ENCODE assay signal across 25 cellular contexts in the genomic region with DNA sequence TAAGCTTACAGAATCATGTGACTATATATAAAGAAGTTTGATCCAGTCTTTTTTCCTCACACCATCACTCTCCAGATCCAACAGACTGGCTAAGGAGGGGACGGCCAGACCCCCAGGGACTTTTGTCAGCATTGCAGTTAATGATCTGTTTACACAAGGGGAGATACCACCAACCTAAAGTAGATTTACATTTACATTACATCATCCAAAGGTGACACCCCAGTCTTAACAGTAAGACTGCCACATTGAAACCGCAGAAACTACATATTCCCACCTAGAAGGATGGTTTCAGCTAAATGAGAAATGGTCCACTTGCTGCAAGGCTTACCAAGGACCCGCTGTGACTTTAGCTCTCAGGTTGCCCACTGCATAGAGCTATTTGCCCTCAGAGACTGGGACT. TPM values are rescaled to one million over a fixed set of nuclear protein-coding genes. Genes with fewer than 3 reads are reported as not detected.
DNase-seq lines count a peak whose midpoint lies in the region; ATAC-seq, FAIRE-seq and TF ChIP-seq lines count a peak whose summit lies in the region.
"Had no signal": no experiment of that assay in that cellular context is flagged by ENCODE, and none has a peak within 500 bp of the region (broad histone marks: within the 10 kb centered on the region; RNA-seq: fewer than 3 reads in every experiment).

No MANE protein-coding gene starts in this region.

- no peaks in the 10 kb centered on the region for H3K9me2 ChIP-seq in Loucy (replicated peaks; ENCODE audit: low read depth, low read length)

- H3K4me1 ChIP-seq in HepG2 (ENCODE audit: insufficient read depth, low read length): peaks cover 32% of the 10 kb centered on the region
- H3K4me1 ChIP-seq in right lobe of liver: peaks cover 0 to 12% (median 2%) of the 10 kb centered on the region in 4 donors
- H3K4me1 ChIP-seq in Loucy (ENCODE audit: insufficient read depth, low read length, poor library complexity, severe bottlenecking): peaks cover 42% of the 10 kb centered on the region
- H3K4me1 ChIP-seq in gastroesophageal sphincter: peaks cover 2 to 69% (median 14%) of the 10 kb centered on the region in 3 donors

- no peaks in the 10 kb centered on the region for H3K36me3 Mint-ChIP-seq in type B pancreatic cell

- no peak overlapping the region for H3K4me3 ChIP-seq in HepG2 (replicated peaks in 1 of 3; ENCODE audit: insufficient read depth in 1 of 3, low read depth in 2 of 3, low read length in 3 of 3)
- H3K4me3 ChIP-seq in right lobe of liver: no peak overlapping the region
- H3K4me3 ChIP-seq in Loucy (ENCODE audit: low read length, poor library complexity, severe bottlenecking): peak overlapping the region; percentile 85
- no peak overlapping the region for H3K4me3 ChIP-seq in gastroesophageal sphincter
- H3K4me3 ChIP-seq: A549, MG63, PC-9 had no signal

- H2AFZ ChIP-seq in HepG2 (ENCODE audit: low read length) (no peak overlapping the region), Loucy (ENCODE audit: low read length) (no peak overlapping the region)
- H2AFZ ChIP-seq: PC-9 had no signal

- H3K27ac Mint-ChIP-seq in type B pancreatic cell: no peak overlapping the region
- H3K27ac Mint-ChIP-seq: B cell; CD4-positive, alpha-beta memory T cell had no signal

- POLR2A ChIA-PET in HepG2 (lab: Yijun Ruan, JAX): no interaction called here

- ATAC-seq in HepG2: no peak
- ATAC-seq in right lobe of liver: no peak
- no peak for ATAC-seq in gastroesophageal sphincter
- ATAC-seq: A549, HCT116 had no signal

- BruUV-seq in HepG2 (replicated peaks; lab: Mats Ljungman, UMichigan): no TSS peak

- H3K4me2 ChIP-seq in HepG2 (ENCODE audit: low read depth, low read length) (no peak overlapping the region), Loucy (ENCODE audit: low read depth, low read length, poor library complexity, severe bottlenecking) (peak overlapping the region; percentile 95)
- H3K4me2 ChIP-seq: A549, PC-9 had no signal

- H3K27ac ChIP-seq in HepG2 (ENCODE audit: extremely low read length, insufficient read depth, low read length) (no peak overlapping the region), right lobe of liver (no peak overlapping the region), caudate nucleus (ENCODE audit: low read depth, low read length) (peak overlapping the region; percentile 5), gastroesophageal sphincter (no peak overlapping the region)
- H3K27ac ChIP-seq: A549, PC-9 had no signal

- intact Hi-C loops in HepG2 (cut with micrococcal nuclease; ENCODE audit: unreplicated experiment): no loop called here
- intact Hi-C loops in right lobe of liver (cut with DNase I): no loop called here

- peaks cover 31% of the 10 kb centered on the region for H3K27me3 Mint-ChIP-seq in type B pancreatic cell
- H3K27me3 Mint-ChIP-seq: CD4-positive, alpha-beta memory T cell had no signal

- no peaks in the 10 kb centered on the region for H3K9me3 Mint-ChIP-seq in type B pancreatic cell

- no peak for TF ChIP-seq POLR2A in HepG2 (IDR thresholded peaks at IDR 0.05; ENCODE audit: insufficient read depth in 1 of 2, low read depth in 2 of 2, low read length in 2 of 2)
- no peak for TF ChIP-seq POLR2A in right lobe of liver (IDR thresholded peaks at IDR 0.05)
- no peak for TF ChIP-seq POLR2A in gastroesophageal sphincter (IDR thresholded peaks at IDR 0.05)

- TF ChIP-seq EP300 in HepG2 (IDR thresholded peaks at IDR 0.05; ENCODE audit: low read depth in 2 of 2, low read length in 2 of 2) (no peak), HepG2 (CRISPR knock-in tag; IDR thresholded peaks at IDR 0.05; ENCODE audit: borderline replicate concordance) (no peak), gastroesophageal sphincter (IDR thresholded peaks at IDR 0.05) (no peak)

- H3K4me1 Mint-ChIP-seq in type B pancreatic cell (ENCODE audit: unreplicated experiment): peaks cover 7% of the 10 kb centered on the region

- H3K9me3 ChIP-seq in HepG2 (ENCODE audit: low read length): no peaks in the 10 kb centered on the region
- no peaks in the 10 kb centered on the region for H3K9me3 ChIP-seq in right lobe of liver
- no peaks in the 10 kb centered on the region for H3K9me3 ChIP-seq in Loucy (ENCODE audit: insufficient read depth, low read depth, low read length)
- H3K9me3 ChIP-seq in gastroesophageal sphincter: no peaks in the 10 kb centered on the region
- H3K9me3 ChIP-seq: A549, MG63 had no signal

- no peak for TF ChIP-seq RAD21 in HepG2 (CRISPR knock-in tag; IDR thresholded peaks at IDR 0.05)

- no peaks in the 10 kb centered on the region for H3K36me3 ChIP-seq in HepG2 (replicated peaks in 1 of 2; ENCODE audit: control insufficient read depth in 1 of 2, insufficient read depth in 2 of 2, low read length in 2 of 2)
- H3K36me3 ChIP-seq in right lobe of liver: no peaks in the 10 kb centered on the region
- no peaks in the 10 kb centered on the region for H3K36me3 ChIP-seq in Loucy (ENCODE audit: insufficient read depth, low read length)
- H3K36me3 ChIP-seq in gastroesophageal sphincter: no peaks in the 10 kb centered on the region
- H3K36me3 ChIP-seq: MG63 had no signal

- WGBS in HepG2 (ENCODE audit: low lambda C conversion rate): 68% methylated on average over 3 of the region's 3 CpGs
- WGBS in right lobe of liver (ENCODE audit: insufficient coverage, low coverage, low lambda C conversion rate, missing lambda C conversion rate): 80% methylated on average over 2 of the region's 3 CpGs
- WGBS in gastroesophageal sphincter (ENCODE audit: low coverage in 1 of 2), 2 donors: 90 to 100% methylated on average over 2 to 3 of the region's 3 CpGs

- no peaks in the 10 kb centered on the region for H4K20me1 ChIP-seq in HepG2 (ENCODE audit: insufficient read depth, low read length)
- H4K20me1 ChIP-seq in Loucy (ENCODE audit: insufficient read depth, low read length, poor library complexity, severe bottlenecking): no peaks in the 10 kb centered on the region

- H3K9ac ChIP-seq in HepG2 (ENCODE audit: insufficient read depth, low read depth, low read length): no peak overlapping the region
- no peak overlapping the region for H3K9ac ChIP-seq in Loucy (ENCODE audit: low read depth, low read length, poor library complexity, severe bottlenecking)

- in situ Hi-C loops in HepG2 (cut with HindIII; ENCODE audit: extremely low pct_ligation_motif_present, low pct_unique_long_range_greater_than_20kb): no loop called here

- H3K27me3 ChIP-seq in HepG2 (ENCODE audit: control insufficient read depth in 1 of 2, insufficient read depth in 2 of 2, low read length in 2 of 2): 0 out of 5 replicates have a peak, but pooled peaks cover 0 to 5% of the 10 kb centered on the region in 2 experiments
- no peaks in the 10 kb centered on the region for H3K27me3 ChIP-seq in right lobe of liver
- no peaks in the 10 kb centered on the region for H3K27me3 ChIP-seq in Loucy (ENCODE audit: insufficient read depth, low read length, poor library complexity, severe bottlenecking)
- no peaks in the 10 kb centered on the region for H3K27me3 ChIP-seq in gastroesophageal sphincter
- H3K27me3 ChIP-seq: MG63 had no signal

- FAIRE-seq in HepG2 (lab: Jason Lieb, UNC): no peak
- FAIRE-seq: A549, GM12891, H1 had no signal

- H3K79me2 ChIP-seq in HepG2 (ENCODE audit: insufficient read depth, low read length): no peaks in the 10 kb centered on the region
- peaks cover 46% of the 10 kb centered on the region for H3K79me2 ChIP-seq in Loucy (ENCODE audit: insufficient read depth, low read length)

- DNase-seq in HepG2 (ENCODE audit: low spot score): no peak
- no peak for DNase-seq in right lobe of liver
- DNase-seq in caudate nucleus (lab: John Stamatoyannopoulos, UW): no peak
- DNase-seq in type B pancreatic cell (ENCODE audit: extremely low spot score, unreplicated experiment): no peak
- no peak for DNase-seq in NCI-H1105 treated with DMSO at 0.1 percent for 48 hours (lab: John Stamatoyannopoulos, UW)
- DNase-seq in medulla oblongata (ENCODE audit: extremely low spot score): no peak
- DNase-seq: CD4-positive, alpha-beta memory T cell; Kasumi-1; MG63; NCI-H1436; NCI-H2029; NCI-H2171; NCI-H524; PC-9; RPMI8226; SHP77; SW 1271 had no signal

- CTCF ChIA-PET in HepG2 (lab: Yijun Ruan, JAX; ENCODE audit: low intra/inter-chr PET ratio, low total read pairs): no interaction called here

- peak overlapping the region; percentile 13 for H3K4me3 Mint-ChIP-seq in type B pancreatic cell
- H3K4me3 Mint-ChIP-seq: B cell had no signal

- H3F3A ChIP-seq in Loucy (ENCODE audit: low read depth): no peaks in the 10 kb centered on the region

- TF ChIP-seq CTCF in HepG2 (CRISPR knock-in tag; IDR thresholded peaks at IDR 0.05) (no peak), right lobe of liver (IDR thresholded peaks at IDR 0.05) (no peak), Loucy (conservative IDR thresholded peaks at IDR 0.05; ENCODE audit: low read length) (no peak), type B pancreatic cell (conservative IDR thresholded peaks at IDR 0.05) (no peak), gastroesophageal sphincter (IDR thresholded peaks at IDR 0.05) (no peak)

RNA-seq across cellular contexts. Expression of a gene that starts 3.4 kb away (rescaled TPM):
- total RNA-seq in HepG2 (2016; rRNA removed; fragmentation: Illumina TruSeq; extraction: Trizol) (34.1 and 35.1 TPM in 2 replicates), right lobe of liver (10 to 100 TPM; 34.3 to 71.0 (median 55.4) TPM), type B pancreatic cell (ENCODE audit: low replicate concordance) (13.4 and 16.5 TPM in 2 replicates), gastroesophageal sphincter (10 to 100 TPM; 32.1 to 58.6 (median 42.2) TPM)
- total RNA-seq in HepG2 (2016; cell fraction: cytosol; rRNA removed; fragmentation: Illumina TruSeq; extraction: Trizol; ENCODE audit: low read depth): 7.0 and 9.0 TPM in 2 replicates
- total RNA-seq in HepG2 (2016; cell fraction: insoluble cytoplasmic fraction; rRNA removed; fragmentation: Illumina TruSeq; extraction: Trizol): 34.2 and 35.1 TPM in 2 replicates
- 18.9 and 22.0 TPM in 2 replicates for total RNA-seq in HepG2 (2016; cell fraction: membrane; rRNA removed; fragmentation: Illumina TruSeq; extraction: Trizol)
- total RNA-seq in HepG2 (2016; cell fraction: nucleus; rRNA removed; fragmentation: Illumina TruSeq; extraction: Trizol): 25.9 and 26.8 TPM in 2 replicates
- 8.5 and 9.4 TPM in 2 replicates for polyA plus RNA-seq in HepG2 (2011; rRNA removed)
- 5.5 and 8.2 TPM in 2 replicates for polyA plus RNA-seq in HepG2 (2011; cell fraction: cytosol; rRNA removed)
- polyA plus RNA-seq in HepG2 (2011; cell fraction: nucleus; rRNA removed): 6.0 and 7.7 TPM in 2 replicates
- polyA plus RNA-seq in HepG2 (2012): 10.5 and 13.0 TPM in 2 replicates
- 5.4 and 6.4 TPM in 2 replicates for polyA plus RNA-seq in HepG2 (2016; cell fraction: cytosol; fragmentation: Illumina TruSeq; extraction: Trizol; ENCODE audit: low read depth)
- 34.4 and 35.4 TPM in 2 replicates for polyA plus RNA-seq in HepG2 (2016; cell fraction: insoluble cytoplasmic fraction; fragmentation: Illumina TruSeq; extraction: Trizol; ENCODE audit: low read depth)
- polyA plus RNA-seq in HepG2 (2016; cell fraction: membrane; fragmentation: Illumina TruSeq; extraction: Trizol; ENCODE audit: low read depth): 14.7 and 15.5 TPM in 2 replicates
- 25.3 and 26.9 TPM in 2 replicates for polyA plus RNA-seq in HepG2 (2016; cell fraction: nucleus; fragmentation: Illumina TruSeq; extraction: Trizol; ENCODE audit: insufficient read depth, low read depth)
- 9.4 and 14.1 TPM in 2 replicates for polyA minus RNA-seq in HepG2 (2011; rRNA and poly(A)+ RNA removed; ENCODE audit: low replicate concordance)
- 8.4 and 9.4 TPM in 2 replicates for polyA minus RNA-seq in HepG2 (2011; cell fraction: cytosol; rRNA and poly(A)+ RNA removed)
- polyA minus RNA-seq in HepG2 (2011; cell fraction: nucleus; rRNA and poly(A)+ RNA removed): 19.4 and 30.5 TPM in 2 replicates

RNA-seq across cellular contexts. Expression of a gene that starts 57.3 kb away (rescaled TPM):
- total RNA-seq in HepG2 (2016; rRNA removed; fragmentation: Illumina TruSeq; extraction: Trizol) (not detected in 2 replicates), right lobe of liver (under 1 TPM; 0.25 to 0.63 (median 0.43) TPM), type B pancreatic cell (ENCODE audit: low replicate concordance) (6.2 and 17.6 TPM in 2 replicates), gastroesophageal sphincter (1 to 10 TPM in 1 of 4 donors, under 1 TPM in 3; 0.54 to 4.6 (median 0.66) TPM)
- total RNA-seq in HepG2 (2016; cell fraction: cytosol; rRNA removed; fragmentation: Illumina TruSeq; extraction: Trizol; ENCODE audit: low read depth): not detected in 2 replicates
- not detected in 2 replicates for total RNA-seq in HepG2 (2016; cell fraction: insoluble cytoplasmic fraction; rRNA removed; fragmentation: Illumina TruSeq; extraction: Trizol)
- total RNA-seq in HepG2 (2016; cell fraction: membrane; rRNA removed; fragmentation: Illumina TruSeq; extraction: Trizol): not detected in 2 replicates
- not detected in 2 replicates for total RNA-seq in HepG2 (2016; cell fraction: nucleus; rRNA removed; fragmentation: Illumina TruSeq; extraction: Trizol)
- polyA plus RNA-seq in HepG2 (2011; rRNA removed): not detected in 2 replicates
- polyA plus RNA-seq in HepG2 (2011; cell fraction: cytosol; rRNA removed): not detected in 2 replicates
- polyA plus RNA-seq in HepG2 (2011; cell fraction: nucleus; rRNA removed): not detected in 2 replicates
- polyA plus RNA-seq in HepG2 (2012): not detected in 2 replicates
- not detected in 2 replicates for polyA plus RNA-seq in HepG2 (2016; cell fraction: cytosol; fragmentation: Illumina TruSeq; extraction: Trizol; ENCODE audit: low read depth)
- polyA plus RNA-seq in HepG2 (2016; cell fraction: insoluble cytoplasmic fraction; fragmentation: Illumina TruSeq; extraction: Trizol; ENCODE audit: low read depth): not detected in 2 replicates
- not detected in 2 replicates for polyA plus RNA-seq in HepG2 (2016; cell fraction: membrane; fragmentation: Illumina TruSeq; extraction: Trizol; ENCODE audit: low read depth)
- not detected in 2 replicates for polyA plus RNA-seq in HepG2 (2016; cell fraction: nucleus; fragmentation: Illumina TruSeq; extraction: Trizol; ENCODE audit: insufficient read depth, low read depth)
- polyA minus RNA-seq in HepG2 (2011; rRNA and poly(A)+ RNA removed; ENCODE audit: low replicate concordance): not detected in 2 replicates
- not detected in 2 replicates for polyA minus RNA-seq in HepG2 (2011; cell fraction: cytosol; rRNA and poly(A)+ RNA removed)
- not detected in 2 replicates for polyA minus RNA-seq in HepG2 (2011; cell fraction: nucleus; rRNA and poly(A)+ RNA removed)
- total RNA-seq: G401, PC-9 had no signal
